Comparison of ENCODE assay signal across 8 cellular contexts in genomic region chr18:44709297-44710117, GRCh38. TPM values are rescaled to one million over a fixed set of nuclear protein-coding genes. Genes with fewer than 3 reads are reported as not detected.
A peak's percentile ranks its signal among the peaks of the same experiment; 100 is the strongest.
DNase-seq lines count a peak whose midpoint lies in the region; ATAC-seq and TF ChIP-seq lines count a peak whose summit lies in the region.

No MANE protein-coding gene starts in this region.

- TF ChIP-seq POLR2A in esophagus muscularis mucosa (IDR thresholded peaks at IDR 0.05; ENCODE audit: low read depth), result no peak
- no peak for TF ChIP-seq POLR2A in thyroid gland (IDR thresholded peaks at IDR 0.05)

- H3K4me3 ChIP-seq in esophagus muscularis mucosa, result peak overlapping the region in 1 of 4 donors; percentile 2
- H3K4me3 ChIP-seq in thyroid gland (replicated peaks in 1 of 3), result no peak overlapping the region

- peak; percentile 55 for DNase-seq in activated CD8-positive, alpha-beta memory T cell treated with anti-CD3 and anti-CD28 coated beads, Interleukin-2, amount 10 ng/mL, durations not matched to agents 7 days and 5 days
- no peak for DNase-seq in activated CD8-positive, alpha-beta memory T cell treated with anti-CD3 and anti-CD28 coated beads for 24 hours
- DNase-seq in esophagus muscularis mucosa (ENCODE audit: extremely low spot score), result no peak
- no peak for DNase-seq in thyroid gland
- no peak for DNase-seq in NCI-H2081 treated with DMSO at 0.1 percent for 48 hours (lab: John Stamatoyannopoulos, UW)
- no peak for DNase-seq in stimulated activated naive CD8-positive, alpha-beta T cell treated with anti-CD3 and anti-CD28 coated beads, Interleukin-15, Interleukin-2, amounts not matched to agents 100 U/mL and 50 U/mL, for 24 hours
- DNase-seq in NCI-H69 (lab: John Stamatoyannopoulos, UW), result no peak

- no peak overlapping the region for H3K4me3 Mint-ChIP-seq in activated CD8-positive, alpha-beta memory T cell treated with anti-CD3 and anti-CD28 coated beads, Interleukin-2, amount 10 ng/mL, durations not matched to agents 7 days and 5 days

- TF ChIP-seq EP300 in esophagus muscularis mucosa (IDR thresholded peaks at IDR 0.05), result no peak

- H3K27ac Mint-ChIP-seq in activated CD8-positive, alpha-beta memory T cell treated with anti-CD3 and anti-CD28 coated beads, Interleukin-2, amount 10 ng/mL, durations not matched to agents 7 days and 5 days, result peak overlapping the region; percentile 69

- H3K36me3 ChIP-seq in esophagus muscularis mucosa (peaks cover 0 to 8% (median 4%) of the 10 kb centered on the region in 4 donors), thyroid gland (no peaks in the 10 kb centered on the region)

- H3K9me3 ChIP-seq in esophagus muscularis mucosa (no peaks in the 10 kb centered on the region), thyroid gland (no peaks in the 10 kb centered on the region)

- H3K36me3 Mint-ChIP-seq in activated CD8-positive, alpha-beta memory T cell treated with anti-CD3 and anti-CD28 coated beads, Interleukin-2, amount 10 ng/mL, durations not matched to agents 7 days and 5 days, result peaks cover 54% of the 10 kb centered on the region

- CTCF ChIA-PET in activated CD8-positive, alpha-beta memory T cell treated with anti-CD3 and anti-CD28 coated beads, Interleukin-2, amount 10 ng/mL, durations not matched to agents 7 days and 5 days (lab: Charles Lee), result interaction anchor here (0.8 to 1.8 kb wide), 6 partner anchors 16 to 24 kb away, joined by 3 to 8 read pairs (median 3); no protein-coding TSS in a partner anchor

- peaks cover 11% of the 10 kb centered on the region for H3K27me3 Mint-ChIP-seq in activated CD8-positive, alpha-beta memory T cell treated with anti-CD3 and anti-CD28 coated beads, Interleukin-2, amount 10 ng/mL, durations not matched to agents 7 days and 5 days

- peak overlapping the region; percentile 67 to 78 (median 74) for H3K27ac ChIP-seq in esophagus muscularis mucosa (replicated peaks in 1 of 4)
- H3K27ac ChIP-seq in thyroid gland, result peak overlapping the region; percentile 36 to 68 (median 47)

- ATAC-seq in activated CD8-positive, alpha-beta memory T cell treated with anti-CD3 and anti-CD28 coated beads, Interleukin-2, amount 10 ng/mL, durations not matched to agents 7 days and 5 days, result peak; percentile 90
- ATAC-seq in HG03103 (IDR thresholded peaks at IDR 0.05; ENCODE audit: low read depth, unreplicated experiment), result peak; percentile 98
- ATAC-seq in stimulated activated naive CD8-positive, alpha-beta T cell treated with anti-CD3 and anti-CD28 coated beads, Interleukin-15, Interleukin-2, amounts not matched to agents 100 U/mL and 50 U/mL, for 24 hours, result no peak

- WGBS in esophagus muscularis mucosa, result 59% methylated on average over 9 of the region's 9 CpGs
- WGBS in thyroid gland, 2 donors, result 73 to 78% methylated on average over 8 to 9 of the region's 9 CpGs

- intact Hi-C loops in esophagus muscularis mucosa (cut with DNase I) (no loop called here), thyroid gland (cut with DNase I) (no loop called here)

- no peaks in the 10 kb centered on the region for H3K27me3 ChIP-seq in esophagus muscularis mucosa
- no peaks in the 10 kb centered on the region for H3K27me3 ChIP-seq in thyroid gland

- TF ChIP-seq CTCF in esophagus muscularis mucosa (IDR thresholded peaks at IDR 0.05) (no peak), thyroid gland (IDR thresholded peaks at IDR 0.05) (no peak)

- peaks cover 17 to 69% (median 64%) of the 10 kb centered on the region in 4 donors for H3K4me1 ChIP-seq in esophagus muscularis mucosa
- peaks cover 8 to 37% of the 10 kb centered on the region in 2 donors for H3K4me1 ChIP-seq in thyroid gland

- peaks cover 56% of the 10 kb centered on the region for H3K4me1 Mint-ChIP-seq in activated CD8-positive, alpha-beta memory T cell treated with anti-CD3 and anti-CD28 coated beads, Interleukin-2, amount 10 ng/mL, durations not matched to agents 7 days and 5 days

- H3K9me3 Mint-ChIP-seq in activated CD8-positive, alpha-beta memory T cell treated with anti-CD3 and anti-CD28 coated beads, Interleukin-2, amount 10 ng/mL, durations not matched to agents 7 days and 5 days (ENCODE audit: low read depth), result no peaks in the 10 kb centered on the region

RNA-seq across cellular contexts. Expression of gene SETBP1, which starts 28.8 kb away (rescaled TPM):
- 10 to 100 TPM; 25.2 to 30.3 TPM for total RNA-seq in activated CD8-positive, alpha-beta memory T cell treated with anti-CD3 and anti-CD28 coated beads, Interleukin-2, amount 10 ng/mL, durations not matched to agents 7 days and 5 days
- total RNA-seq in esophagus muscularis mucosa, result 10 to 100 TPM; 40.9 to 86.5 (median 65.1) TPM
- 10 to 100 TPM; 32.1 to 72.0 (median 42.0) TPM for total RNA-seq in thyroid gland
